ENCODE assay signal across 1 cellular context in the genomic region with DNA sequence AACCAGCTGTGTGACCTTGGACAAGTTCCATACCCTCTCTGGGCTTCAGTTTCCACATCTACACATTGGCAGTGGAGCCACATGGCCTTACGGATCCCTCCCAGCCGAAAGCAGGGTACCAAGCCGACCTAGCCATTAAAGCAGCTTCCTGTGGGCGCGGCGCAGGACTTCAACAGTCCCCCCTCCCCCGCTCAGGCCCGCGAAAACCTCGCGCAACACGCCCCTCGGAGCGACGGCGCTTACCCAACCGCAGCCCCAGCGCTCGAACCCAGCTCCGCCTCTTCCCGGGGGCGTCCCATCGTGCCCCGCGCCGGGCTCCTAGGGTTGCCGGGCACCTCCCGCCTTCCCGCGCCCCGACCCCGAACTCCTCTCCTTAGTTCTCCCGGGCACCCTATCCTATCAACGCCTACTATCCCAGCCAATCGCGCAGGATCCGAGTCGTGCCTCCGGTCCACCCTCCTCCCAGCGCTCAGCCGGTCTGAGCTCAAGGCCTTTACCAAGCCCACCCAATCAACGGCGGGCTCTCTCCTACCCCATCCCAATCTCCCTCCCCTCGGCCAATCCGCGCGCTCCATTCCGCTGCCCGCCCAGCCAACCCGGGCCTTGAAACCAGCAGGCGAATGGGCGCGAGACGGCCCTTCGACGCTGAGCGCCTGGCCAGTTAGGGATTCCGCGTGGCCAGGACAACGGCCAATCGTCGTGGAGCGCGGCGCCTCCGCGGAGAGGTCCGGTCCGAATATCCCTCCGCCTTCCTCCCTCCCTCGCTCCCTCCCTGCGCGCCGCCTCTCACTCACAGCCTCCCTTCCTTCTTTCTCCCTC.
TF ChIP-seq lines count a peak whose summit lies in the region.

A gene (plus strand): TSS at position 767 of the 819 bp plus-strand sequence. CDS start 326 bp downstream, outside the sequence.

TF ChIP-seq in HepG2, 621 proteins besides CTCF, POLR2A, EP300 and RAD21 (continued from another document and continues in another):
- TF ChIP-seq, protein P1, sequence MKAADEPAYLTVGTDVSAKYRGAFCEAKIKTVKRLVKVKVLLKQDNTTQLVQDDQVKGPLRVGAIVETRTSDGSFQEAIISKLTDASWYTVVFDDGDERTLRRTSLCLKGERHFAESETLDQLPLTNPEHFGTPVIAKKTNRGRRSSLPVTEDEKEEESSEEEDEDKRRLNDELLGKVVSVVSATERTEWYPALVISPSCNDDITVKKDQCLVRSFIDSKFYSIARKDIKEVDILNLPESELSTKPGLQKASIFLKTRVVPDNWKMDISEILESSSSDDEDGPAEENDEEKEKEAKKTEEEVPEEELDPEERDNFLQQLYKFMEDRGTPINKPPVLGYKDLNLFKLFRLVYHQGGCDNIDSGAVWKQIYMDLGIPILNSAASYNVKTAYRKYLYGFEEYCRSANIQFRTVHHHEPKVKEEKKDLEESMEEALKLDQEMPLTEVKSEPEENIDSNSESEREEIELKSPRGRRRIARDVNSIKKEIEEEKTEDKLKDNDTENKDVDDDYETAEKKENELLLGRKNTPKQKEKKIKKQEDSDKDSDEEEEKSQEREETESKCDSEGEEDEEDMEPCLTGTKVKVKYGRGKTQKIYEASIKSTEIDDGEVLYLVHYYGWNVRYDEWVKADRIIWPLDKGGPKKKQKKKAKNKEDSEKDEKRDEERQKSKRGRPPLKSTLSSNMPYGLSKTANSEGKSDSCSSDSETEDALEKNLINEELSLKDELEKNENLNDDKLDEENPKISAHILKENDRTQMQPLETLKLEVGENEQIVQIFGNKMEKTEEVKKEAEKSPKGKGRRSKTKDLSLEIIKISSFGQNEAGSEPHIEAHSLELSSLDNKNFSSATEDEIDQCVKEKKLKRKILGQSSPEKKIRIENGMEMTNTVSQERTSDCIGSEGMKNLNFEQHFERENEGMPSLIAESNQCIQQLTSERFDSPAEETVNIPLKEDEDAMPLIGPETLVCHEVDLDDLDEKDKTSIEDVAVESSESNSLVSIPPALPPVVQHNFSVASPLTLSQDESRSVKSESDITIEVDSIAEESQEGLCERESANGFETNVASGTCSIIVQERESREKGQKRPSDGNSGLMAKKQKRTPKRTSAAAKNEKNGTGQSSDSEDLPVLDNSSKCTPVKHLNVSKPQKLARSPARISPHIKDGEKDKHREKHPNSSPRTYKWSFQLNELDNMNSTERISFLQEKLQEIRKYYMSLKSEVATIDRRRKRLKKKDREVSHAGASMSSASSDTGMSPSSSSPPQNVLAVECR (CRISPR knock-in tag; IDR thresholded peaks at IDR 0.05; ENCODE audit: borderline replicate concordance): peak; percentile 94
- peak; percentile 89 for TF ChIP-seq ADNP (CRISPR knock-in tag; IDR thresholded peaks at IDR 0.05)
- peak; percentile 80 for TF ChIP-seq CCAR2 (optimal IDR thresholded peaks at IDR 0.05; ENCODE audit: low read depth, low read length)
- no peak for TF ChIP-seq THYN1 (CRISPR knock-in tag; IDR thresholded peaks at IDR 0.05; ENCODE audit: borderline replicate concordance, low read depth)
- TF ChIP-seq ZNF235 (CRISPR knock-in tag; IDR thresholded peaks at IDR 0.05; ENCODE audit: borderline replicate concordance): peak; percentile 97
- no peak; the same call in 1 of the 2 replicates for TF ChIP-seq MTF1 (CRISPR knock-in tag; IDR thresholded peaks at IDR 0.05)
- TF ChIP-seq, protein P2, sequence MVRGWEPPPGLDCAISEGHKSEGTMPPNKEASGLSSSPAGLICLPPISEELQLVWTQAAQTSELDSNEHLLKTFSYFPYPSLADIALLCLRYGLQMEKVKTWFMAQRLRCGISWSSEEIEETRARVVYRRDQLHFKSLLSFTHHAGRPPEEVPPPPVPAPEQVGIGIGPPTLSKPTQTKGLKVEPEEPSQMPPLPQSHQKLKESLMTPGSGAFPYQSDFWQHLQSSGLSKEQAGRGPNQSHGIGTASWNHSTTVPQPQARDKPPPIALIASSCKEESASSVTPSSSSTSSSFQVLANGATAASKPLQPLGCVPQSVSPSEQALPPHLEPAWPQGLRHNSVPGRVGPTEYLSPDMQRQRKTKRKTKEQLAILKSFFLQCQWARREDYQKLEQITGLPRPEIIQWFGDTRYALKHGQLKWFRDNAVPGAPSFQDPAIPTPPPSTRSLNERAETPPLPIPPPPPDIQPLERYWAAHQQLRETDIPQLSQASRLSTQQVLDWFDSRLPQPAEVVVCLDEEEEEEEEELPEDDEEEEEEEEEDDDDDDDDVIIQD (CRISPR knock-in tag; IDR thresholded peaks at IDR 0.05; ENCODE audit: low read depth): peak; percentile 86; the same call in 1 of the 2 replicates
- peak; percentile 71; the same call in 1 of the 2 replicates for TF ChIP-seq ZNF264 (CRISPR knock-in tag; IDR thresholded peaks at IDR 0.05)
- peak; percentile 29 for TF ChIP-seq ZNF549 (CRISPR knock-in tag; IDR thresholded peaks at IDR 0.05)
- TF ChIP-seq RFX1 (IDR thresholded peaks at IDR 0.05): peak; percentile 70; the same call in 1 of the 2 replicates
- TF ChIP-seq AHR (CRISPR knock-in tag; IDR thresholded peaks at IDR 0.05): peak; percentile 26
- 0 out of 2 replicates have a peak, but pooled peaks have one; percentile 8 for TF ChIP-seq ZNF224 (CRISPR knock-in tag; IDR thresholded peaks at IDR 0.05)
- TF ChIP-seq, protein P3, sequence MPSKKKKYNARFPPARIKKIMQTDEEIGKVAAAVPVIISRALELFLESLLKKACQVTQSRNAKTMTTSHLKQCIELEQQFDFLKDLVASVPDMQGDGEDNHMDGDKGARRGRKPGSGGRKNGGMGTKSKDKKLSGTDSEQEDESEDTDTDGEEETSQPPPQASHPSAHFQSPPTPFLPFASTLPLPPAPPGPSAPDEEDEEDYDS (CRISPR knock-in tag; IDR thresholded peaks at IDR 0.05): peak; percentile 87
- peak; percentile 64 for TF ChIP-seq MED1 (CRISPR knock-in tag; IDR thresholded peaks at IDR 0.05)
- peak; percentile 77 to 84; a peak in 3 of 4 replicates for TF ChIP-seq KLF16 (CRISPR knock-in tag; IDR thresholded peaks at IDR 0.05)
- peak; percentile 89 for TF ChIP-seq ZNF350 (CRISPR knock-in tag; IDR thresholded peaks at IDR 0.05; ENCODE audit: borderline replicate concordance, low read depth)
- TF ChIP-seq SRY (CRISPR knock-in tag; IDR thresholded peaks at IDR 0.05): no peak; the same call in 1 of the 2 replicates
- no peak; the same call in 1 of the 2 replicates for TF ChIP-seq ZNF703 (CRISPR knock-in tag; IDR thresholded peaks at IDR 0.05; ENCODE audit: borderline replicate concordance)
- no peak; the same call in 1 of the 2 replicates for TF ChIP-seq ATRX (CRISPR knock-in tag; IDR thresholded peaks at IDR 0.05; ENCODE audit: borderline replicate concordance)
- no peak for TF ChIP-seq SMARCE1 (IDR thresholded peaks at IDR 0.05; ENCODE audit: borderline replicate concordance)
- peak; percentile 91 for TF ChIP-seq ZNF563 (CRISPR knock-in tag; IDR thresholded peaks at IDR 0.05)
- 0 out of 2 replicates have a peak, but pooled peaks have one; percentile 18 for TF ChIP-seq GTF2F1 (IDR thresholded peaks at IDR 0.05; ENCODE audit: low read length)
- TF ChIP-seq ZNF777 (CRISPR knock-in tag; IDR thresholded peaks at IDR 0.05): peak; percentile 55
- TF ChIP-seq NCOA5 (CRISPR knock-in tag; IDR thresholded peaks at IDR 0.05): peak; percentile 82; the same call in 1 of the 2 replicates
- TF ChIP-seq KAT7 (CRISPR knock-in tag; IDR thresholded peaks at IDR 0.05; ENCODE audit: borderline replicate concordance): peak; percentile 91; the same call in 1 of the 2 replicates
- TF ChIP-seq, protein P4, sequence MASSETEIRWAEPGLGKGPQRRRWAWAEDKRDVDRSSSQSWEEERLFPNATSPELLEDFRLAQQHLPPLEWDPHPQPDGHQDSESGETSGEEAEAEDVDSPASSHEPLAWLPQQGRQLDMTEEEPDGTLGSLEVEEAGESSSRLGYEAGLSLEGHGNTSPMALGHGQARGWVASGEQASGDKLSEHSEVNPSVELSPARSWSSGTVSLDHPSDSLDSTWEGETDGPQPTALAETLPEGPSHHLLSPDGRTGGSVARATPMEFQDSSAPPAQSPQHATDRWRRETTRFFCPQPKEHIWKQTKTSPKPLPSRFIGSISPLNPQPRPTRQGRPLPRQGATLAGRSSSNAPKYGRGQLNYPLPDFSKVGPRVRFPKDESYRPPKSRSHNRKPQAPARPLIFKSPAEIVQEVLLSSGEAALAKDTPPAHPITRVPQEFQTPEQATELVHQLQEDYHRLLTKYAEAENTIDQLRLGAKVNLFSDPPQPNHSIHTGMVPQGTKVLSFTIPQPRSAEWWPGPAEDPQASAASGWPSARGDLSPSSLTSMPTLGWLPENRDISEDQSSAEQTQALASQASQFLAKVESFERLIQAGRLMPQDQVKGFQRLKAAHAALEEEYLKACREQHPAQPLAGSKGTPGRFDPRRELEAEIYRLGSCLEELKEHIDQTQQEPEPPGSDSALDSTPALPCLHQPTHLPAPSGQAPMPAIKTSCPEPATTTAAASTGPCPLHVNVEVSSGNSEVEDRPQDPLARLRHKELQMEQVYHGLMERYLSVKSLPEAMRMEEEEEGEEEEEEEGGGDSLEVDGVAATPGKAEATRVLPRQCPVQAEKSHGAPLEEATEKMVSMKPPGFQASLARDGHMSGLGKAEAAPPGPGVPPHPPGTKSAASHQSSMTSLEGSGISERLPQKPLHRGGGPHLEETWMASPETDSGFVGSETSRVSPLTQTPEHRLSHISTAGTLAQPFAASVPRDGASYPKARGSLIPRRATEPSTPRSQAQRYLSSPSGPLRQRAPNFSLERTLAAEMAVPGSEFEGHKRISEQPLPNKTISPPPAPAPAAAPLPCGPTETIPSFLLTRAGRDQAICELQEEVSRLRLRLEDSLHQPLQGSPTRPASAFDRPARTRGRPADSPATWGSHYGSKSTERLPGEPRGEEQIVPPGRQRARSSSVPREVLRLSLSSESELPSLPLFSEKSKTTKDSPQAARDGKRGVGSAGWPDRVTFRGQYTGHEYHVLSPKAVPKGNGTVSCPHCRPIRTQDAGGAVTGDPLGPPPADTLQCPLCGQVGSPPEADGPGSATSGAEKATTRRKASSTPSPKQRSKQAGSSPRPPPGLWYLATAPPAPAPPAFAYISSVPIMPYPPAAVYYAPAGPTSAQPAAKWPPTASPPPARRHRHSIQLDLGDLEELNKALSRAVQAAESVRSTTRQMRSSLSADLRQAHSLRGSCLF (CRISPR knock-in tag; IDR thresholded peaks at IDR 0.05; ENCODE audit: borderline replicate concordance): peak; percentile 68; the same call in 1 of the 2 replicates
- peak; percentile 85 for TF ChIP-seq ELF1 (CRISPR knock-in tag; IDR thresholded peaks at IDR 0.05)
- TF ChIP-seq MAFG (CRISPR knock-in tag; IDR thresholded peaks at IDR 0.05): no peak
- TF ChIP-seq ZNF564 (CRISPR knock-in tag; IDR thresholded peaks at IDR 0.05): peak; percentile 92
- TF ChIP-seq, protein P5, sequence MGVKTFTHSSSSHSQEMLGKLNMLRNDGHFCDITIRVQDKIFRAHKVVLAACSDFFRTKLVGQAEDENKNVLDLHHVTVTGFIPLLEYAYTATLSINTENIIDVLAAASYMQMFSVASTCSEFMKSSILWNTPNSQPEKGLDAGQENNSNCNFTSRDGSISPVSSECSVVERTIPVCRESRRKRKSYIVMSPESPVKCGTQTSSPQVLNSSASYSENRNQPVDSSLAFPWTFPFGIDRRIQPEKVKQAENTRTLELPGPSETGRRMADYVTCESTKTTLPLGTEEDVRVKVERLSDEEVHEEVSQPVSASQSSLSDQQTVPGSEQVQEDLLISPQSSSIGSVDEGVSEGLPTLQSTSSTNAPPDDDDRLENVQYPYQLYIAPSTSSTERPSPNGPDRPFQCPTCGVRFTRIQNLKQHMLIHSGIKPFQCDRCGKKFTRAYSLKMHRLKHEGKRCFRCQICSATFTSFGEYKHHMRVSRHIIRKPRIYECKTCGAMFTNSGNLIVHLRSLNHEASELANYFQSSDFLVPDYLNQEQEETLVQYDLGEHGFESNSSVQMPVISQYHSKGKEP (CRISPR knock-in tag; IDR thresholded peaks at IDR 0.05): peak; percentile 57; the same call in 1 of the 2 replicates
- TF ChIP-seq ZZZ3 (CRISPR knock-in tag; IDR thresholded peaks at IDR 0.05; ENCODE audit: borderline replicate concordance): peak; percentile 92; the same call in 1 of the 2 replicates
- TF ChIP-seq, protein P6, sequence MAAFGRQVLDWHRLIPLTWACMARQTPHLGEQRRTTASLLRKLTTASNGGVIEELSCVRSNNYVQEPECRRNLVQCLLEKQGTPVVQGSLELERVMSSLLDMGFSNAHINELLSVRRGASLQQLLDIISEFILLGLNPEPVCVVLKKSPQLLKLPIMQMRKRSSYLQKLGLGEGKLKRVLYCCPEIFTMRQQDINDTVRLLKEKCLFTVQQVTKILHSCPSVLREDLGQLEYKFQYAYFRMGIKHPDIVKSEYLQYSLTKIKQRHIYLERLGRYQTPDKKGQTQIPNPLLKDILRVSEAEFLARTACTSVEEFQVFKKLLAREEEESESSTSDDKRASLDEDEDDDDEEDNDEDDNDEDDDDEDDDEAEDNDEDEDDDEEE (CRISPR knock-in tag; IDR thresholded peaks at IDR 0.05): peak; percentile 90
- TF ChIP-seq, protein P7, sequence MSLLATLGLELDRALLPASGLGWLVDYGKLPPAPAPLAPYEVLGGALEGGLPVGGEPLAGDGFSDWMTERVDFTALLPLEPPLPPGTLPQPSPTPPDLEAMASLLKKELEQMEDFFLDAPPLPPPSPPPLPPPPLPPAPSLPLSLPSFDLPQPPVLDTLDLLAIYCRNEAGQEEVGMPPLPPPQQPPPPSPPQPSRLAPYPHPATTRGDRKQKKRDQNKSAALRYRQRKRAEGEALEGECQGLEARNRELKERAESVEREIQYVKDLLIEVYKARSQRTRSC (CRISPR knock-in tag; IDR thresholded peaks at IDR 0.05; ENCODE audit: low read depth): peak; percentile 95
- TF ChIP-seq ZNF674 (CRISPR knock-in tag; IDR thresholded peaks at IDR 0.05; ENCODE audit: low read depth): 0 out of 2 replicates have a peak, but pooled peaks have one; percentile 58
- peak; percentile 88 for TF ChIP-seq NFKB2 (CRISPR knock-in tag; IDR thresholded peaks at IDR 0.05; ENCODE audit: borderline replicate concordance)
- TF ChIP-seq ZNF772 (CRISPR knock-in tag; IDR thresholded peaks at IDR 0.05): peak; percentile 89
- TF ChIP-seq, protein P8, sequence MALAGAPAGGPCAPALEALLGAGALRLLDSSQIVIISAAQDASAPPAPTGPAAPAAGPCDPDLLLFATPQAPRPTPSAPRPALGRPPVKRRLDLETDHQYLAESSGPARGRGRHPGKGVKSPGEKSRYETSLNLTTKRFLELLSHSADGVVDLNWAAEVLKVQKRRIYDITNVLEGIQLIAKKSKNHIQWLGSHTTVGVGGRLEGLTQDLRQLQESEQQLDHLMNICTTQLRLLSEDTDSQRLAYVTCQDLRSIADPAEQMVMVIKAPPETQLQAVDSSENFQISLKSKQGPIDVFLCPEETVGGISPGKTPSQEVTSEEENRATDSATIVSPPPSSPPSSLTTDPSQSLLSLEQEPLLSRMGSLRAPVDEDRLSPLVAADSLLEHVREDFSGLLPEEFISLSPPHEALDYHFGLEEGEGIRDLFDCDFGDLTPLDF (CRISPR knock-in tag; IDR thresholded peaks at IDR 0.05): peak; percentile 94
- TF ChIP-seq DPF2 (CRISPR knock-in tag; IDR thresholded peaks at IDR 0.05; ENCODE audit: borderline replicate concordance, low read depth): 0 out of 2 replicates have a peak, but pooled peaks have one; percentile 26
- peak; percentile 76; the same call in 1 of the 2 replicates for TF ChIP-seq ARHGAP35 (CRISPR knock-in tag; IDR thresholded peaks at IDR 0.05; ENCODE audit: borderline replicate concordance)
- TF ChIP-seq ZFP36L1 (CRISPR knock-in tag; IDR thresholded peaks at IDR 0.05): peak; percentile 97
- TF ChIP-seq ZNF121 (CRISPR knock-in tag; IDR thresholded peaks at IDR 0.05): no peak; the same call in 1 of the 2 replicates
- TF ChIP-seq SOX13 (IDR thresholded peaks at IDR 0.05): peak; percentile 79
- TF ChIP-seq SOX13 (CRISPR knock-in tag; conservative IDR thresholded peaks at IDR 0.05 in 1 of 2, IDR thresholded peaks at IDR 0.05 in 1 of 2): peak in 1 of 2 experiments; percentile 68; a peak in 2 of 4 replicates
